ENCODE assay signal across 17 cellular contexts in the genomic region with DNA sequence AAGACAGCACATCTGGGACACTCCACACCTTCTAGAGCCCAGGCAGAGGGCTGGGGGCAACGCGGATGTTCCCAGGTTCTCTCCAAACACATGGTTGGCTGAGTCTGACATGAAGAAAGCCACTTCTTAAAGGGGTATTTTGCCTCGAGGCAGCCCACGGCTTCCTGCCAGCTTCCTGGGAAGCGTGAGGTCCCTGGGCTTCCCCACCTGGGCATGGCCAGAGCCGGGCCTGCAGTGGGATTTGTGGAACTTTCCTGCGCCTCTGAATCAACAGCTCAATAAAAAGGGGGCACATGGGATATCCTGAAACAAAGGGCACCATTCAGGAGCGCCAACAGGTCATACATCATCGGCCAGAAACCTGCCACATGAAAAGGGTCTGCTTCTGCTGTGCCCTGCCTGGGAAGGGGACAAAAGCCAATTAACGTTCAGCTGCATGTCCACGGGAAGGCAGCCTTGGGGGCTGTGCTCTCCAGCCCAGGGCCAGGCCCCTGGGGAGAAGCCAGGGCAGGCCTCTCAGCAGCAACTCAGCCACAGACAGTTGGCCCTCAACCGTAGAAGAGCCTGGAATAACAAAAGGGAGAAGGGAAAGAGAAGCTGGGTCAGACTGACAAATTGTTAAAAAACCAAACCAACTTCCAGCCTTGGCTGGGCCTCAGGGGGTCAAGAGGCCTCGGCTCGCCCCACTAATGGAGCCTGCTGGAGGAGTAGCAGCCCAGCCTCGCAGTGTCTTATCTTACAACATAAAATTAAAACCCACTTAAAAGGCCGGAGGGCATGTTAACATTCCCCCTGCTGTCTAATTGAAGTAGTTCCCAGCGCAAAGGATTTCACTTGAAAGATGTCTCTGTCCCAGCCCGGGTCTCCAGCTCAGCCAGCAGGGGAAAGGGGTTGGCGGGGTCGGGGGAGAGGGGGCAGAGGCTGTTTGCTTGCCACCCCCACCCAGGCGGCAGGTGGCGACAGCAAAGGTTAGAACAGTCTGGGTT. TPM values are rescaled to one million over a fixed set of nuclear protein-coding genes. Genes with fewer than 3 reads are reported as not detected.
A peak's percentile ranks its signal among the peaks of the same experiment; 100 is the strongest.
DNase-seq lines count a peak whose midpoint lies in the region; ATAC-seq and TF ChIP-seq lines count a peak whose summit lies in the region.
"Had no signal": no experiment of that assay in that cellular context is flagged by ENCODE, and none has a peak within 500 bp of the region (broad histone marks: within the 10 kb centered on the region; RNA-seq: fewer than 3 reads in every experiment).

No MANE protein-coding gene starts in this region.

- no peak overlapping the region for H3K27ac Mint-ChIP-seq in CD14-positive monocyte
- no peak overlapping the region for H3K27ac Mint-ChIP-seq in activated T-cell treated with anti-CD3 and anti-CD28 coated beads, Interleukin-2, amount 50 U/mL, for 72 hours
- H3K27ac Mint-ChIP-seq: activated naive CD8-positive, alpha-beta T cell; stimulated activated effector memory CD8-positive, alpha-beta T cell treated with anti-CD3 and anti-CD28 coated beads, Interleukin-12 subunit alpha, Interleukin-12 subunit beta, amount 100 ng/mL, for 72 hours had no signal

- H3K9me3 ChIP-seq in WERI-Rb-1 (ENCODE audit: severe bottlenecking), result no peaks in the 10 kb centered on the region
- H3K9me3 ChIP-seq in mesenchymal stem cell (ENCODE audit: control insufficient read depth, low read length), result no peaks in the 10 kb centered on the region
- H3K9me3 ChIP-seq: psoas muscle had no signal

- no peak overlapping the region for H2AK5ac ChIP-seq in mesenchymal stem cell (ENCODE audit: low read length, severe bottlenecking)

- no peak overlapping the region for H2BK5ac ChIP-seq in mesenchymal stem cell (ENCODE audit: low read depth, low read length, poor library complexity, severe bottlenecking)

- no peak overlapping the region for H2BK15ac ChIP-seq in mesenchymal stem cell (ENCODE audit: low read depth, poor library complexity, severe bottlenecking)

- H3K36me3 Mint-ChIP-seq in CD14-positive monocyte, result no peaks in the 10 kb centered on the region
- no peaks in the 10 kb centered on the region for H3K36me3 Mint-ChIP-seq in activated T-cell treated with anti-CD3 and anti-CD28 coated beads, Interleukin-2, amount 50 U/mL, for 72 hours (ENCODE audit: insufficient read depth in 2 of 2)
- H3K36me3 Mint-ChIP-seq: activated naive CD8-positive, alpha-beta T cell; stimulated activated effector memory CD8-positive, alpha-beta T cell treated with anti-CD3 and anti-CD28 coated beads, Interleukin-12 subunit alpha, Interleukin-12 subunit beta, amount 100 ng/mL, for 72 hours had no signal

- peak overlapping the region in 1 of 2 experiments; percentile 32 for H3K23ac ChIP-seq in mesenchymal stem cell (ENCODE audit: low read length in 2 of 2)

- H3K27ac ChIP-seq in WERI-Rb-1 (no peak overlapping the region), mesenchymal stem cell (ENCODE audit: low read length, poor library complexity, severe bottlenecking) (no peak overlapping the region)
- H3K27ac ChIP-seq: psoas muscle had no signal

- no peak overlapping the region for H3K4me2 ChIP-seq in mesenchymal stem cell (ENCODE audit: low read length, poor library complexity, severe bottlenecking)

- H3K4me3 Mint-ChIP-seq in CD14-positive monocyte, result no peak overlapping the region
- H3K4me3 Mint-ChIP-seq in activated T-cell treated with anti-CD3 and anti-CD28 coated beads, Interleukin-2, amount 50 U/mL, for 72 hours, result no peak overlapping the region
- H3K4me3 Mint-ChIP-seq: activated naive CD8-positive, alpha-beta T cell; stimulated activated effector memory CD8-positive, alpha-beta T cell treated with anti-CD3 and anti-CD28 coated beads, Interleukin-12 subunit alpha, Interleukin-12 subunit beta, amount 100 ng/mL, for 72 hours had no signal

- H3K9me3 Mint-ChIP-seq in CD14-positive monocyte, result peaks cover 0 to under 1% (median 0%) of the 10 kb centered on the region in 7 donors
- H3K9me3 Mint-ChIP-seq in activated T-cell treated with anti-CD3 and anti-CD28 coated beads, Interleukin-2, amount 50 U/mL, for 72 hours, result no peaks in the 10 kb centered on the region
- H3K9me3 Mint-ChIP-seq: stimulated activated effector memory CD8-positive, alpha-beta T cell treated with anti-CD3 and anti-CD28 coated beads, Interleukin-12 subunit alpha, Interleukin-12 subunit beta, amount 100 ng/mL, for 72 hours had no signal

- H4K91ac ChIP-seq in mesenchymal stem cell (ENCODE audit: low read length), result no peak overlapping the region

- WGBS in mesenchymal stem cell, result 37% methylated on average over 20 of the region's 22 CpGs

- no peak overlapping the region for H2BK120ac ChIP-seq in mesenchymal stem cell (ENCODE audit: low read depth, low read length)

- H3K27me3 ChIP-seq in H7 (ENCODE audit: control insufficient read depth, insufficient read depth, low read length) (no peaks in the 10 kb centered on the region), WERI-Rb-1 (ENCODE audit: insufficient read depth, low read depth, severe bottlenecking) (no peaks in the 10 kb centered on the region), mesenchymal stem cell (ENCODE audit: control insufficient read depth in 1 of 2, insufficient read depth in 1 of 2, low read length in 2 of 2) (peaks cover 8 to 16% of the 10 kb centered on the region in 2 experiments)

- H3K9ac ChIP-seq in mesenchymal stem cell (ENCODE audit: low read length), result no peak overlapping the region

- no peaks in the 10 kb centered on the region for H3K79me1 ChIP-seq in mesenchymal stem cell (replicated peaks; ENCODE audit: low read length, poor library complexity, severe bottlenecking)

- TF ChIP-seq CTCF in AG09309 (IDR thresholded peaks at IDR 0.05; ENCODE audit: control insufficient read depth, insufficient read depth, low read depth, low read length, missing control alignments) (peak; percentile 0), WERI-Rb-1 (IDR thresholded peaks at IDR 0.05; ENCODE audit: low read depth, low read length) (no peak), CD14-positive monocyte (IDR thresholded peaks at IDR 0.05) (no peak)

- no peak overlapping the region for H2BK12ac ChIP-seq in mesenchymal stem cell (ENCODE audit: low read length in 2 of 2)

- peaks cover 4 to 15% (median 8%) of the 10 kb centered on the region in 3 donors for H3K27me3 Mint-ChIP-seq in CD14-positive monocyte (ENCODE audit: low read depth in 3 of 3)
- H3K27me3 Mint-ChIP-seq in activated T-cell treated with anti-CD3 and anti-CD28 coated beads, Interleukin-2, amount 50 U/mL, for 72 hours (ENCODE audit: low read depth), result peaks cover 7% of the 10 kb centered on the region
- H3K27me3 Mint-ChIP-seq: activated naive CD8-positive, alpha-beta T cell had no signal

- no peak overlapping the region for H3K4me3 ChIP-seq in AG09309 (ENCODE audit: control insufficient read depth, low read depth, low read length)
- H3K4me3 ChIP-seq in H7 (ENCODE audit: insufficient read depth, low read depth, low read length), result no peak overlapping the region
- no peak overlapping the region for H3K4me3 ChIP-seq in WERI-Rb-1 (ENCODE audit: low read depth, low read length)
- no peak overlapping the region for H3K4me3 ChIP-seq in mesenchymal stem cell (ENCODE audit: insufficient read depth in 1 of 2, low read depth in 1 of 2, low read length in 2 of 2)
- H3K4me3 ChIP-seq: psoas muscle had no signal

- intact Hi-C loops in CD14-positive monocyte (cut with micrococcal nuclease), result no loop called here

- H3K36me3 ChIP-seq in H7 (replicated peaks; ENCODE audit: control insufficient read depth, insufficient read depth, low read length) (no peaks in the 10 kb centered on the region), WERI-Rb-1 (no peaks in the 10 kb centered on the region), mesenchymal stem cell (ENCODE audit: control insufficient read depth in 1 of 2, insufficient read depth in 2 of 2, low read depth in 1 of 2, low read length in 2 of 2) (no peaks in the 10 kb centered on the region)

- DNase-seq in AG09309 (ENCODE audit: low read depth), result no peak
- DNase-seq in H7, result peak; percentile 67
- peak; percentile 10 for DNase-seq in WERI-Rb-1
- peak; percentile 61 for DNase-seq in mesenchymal stem cell
- DNase-seq in CD14-positive monocyte (ENCODE audit: low spot score), result no peak
- DNase-seq in activated T-cell treated with anti-CD3 and anti-CD28 coated beads, Interleukin-2, amount 50 U/mL, for 72 hours, result no peak
- DNase-seq: cerebellar nuclear complex; NCI-H774; psoas muscle; Right ventricle myocardium superior; stimulated activated CD4-positive, alpha-beta T cell treated with anti-CD3 and anti-CD28 coated beads, Interleukin-2, amount 100 ng/mL, for 48 hours had no signal

- no peak for ATAC-seq in HG03457 (IDR thresholded peaks at IDR 0.05; ENCODE audit: unreplicated experiment)
- no peak for ATAC-seq in HG02852 (IDR thresholded peaks at IDR 0.05; ENCODE audit: unreplicated experiment)
- ATAC-seq in activated T-cell treated with anti-CD3 and anti-CD28 coated beads, Interleukin-2, amount 50 U/mL, for 72 hours (replicated peaks in 1 of 2), result no peak
- ATAC-seq: HCT116; psoas muscle; stimulated activated effector memory CD8-positive, alpha-beta T cell treated with anti-CD3 and anti-CD28 coated beads, Interleukin-12 subunit alpha, Interleukin-12 subunit beta, amount 100 ng/mL, for 72 hours had no signal

- H4K8ac ChIP-seq in mesenchymal stem cell (ENCODE audit: low read length), result no peak overlapping the region

- peaks cover 5% of the 10 kb centered on the region for H3K4me1 ChIP-seq in mesenchymal stem cell (ENCODE audit: control insufficient read depth, insufficient read depth, low read depth, low read length)
- H3K4me1 ChIP-seq: psoas muscle had no signal

- no peak overlapping the region for H3K18ac ChIP-seq in mesenchymal stem cell (ENCODE audit: low read depth in 1 of 2, low read length in 2 of 2)

- H2AFZ ChIP-seq in mesenchymal stem cell (ENCODE audit: low read depth, low read length), result no peak overlapping the region

- H3K4me1 Mint-ChIP-seq in CD14-positive monocyte, result no peaks in the 10 kb centered on the region
- H3K4me1 Mint-ChIP-seq in activated T-cell treated with anti-CD3 and anti-CD28 coated beads, Interleukin-2, amount 50 U/mL, for 72 hours (ENCODE audit: low read depth), result no peaks in the 10 kb centered on the region
- H3K4me1 Mint-ChIP-seq: stimulated activated effector memory CD8-positive, alpha-beta T cell treated with anti-CD3 and anti-CD28 coated beads, Interleukin-12 subunit alpha, Interleukin-12 subunit beta, amount 100 ng/mL, for 72 hours had no signal

- no peak overlapping the region for H3K4ac ChIP-seq in mesenchymal stem cell (ENCODE audit: low read depth in 1 of 2, low read length in 2 of 2)

- H3K14ac ChIP-seq in mesenchymal stem cell (ENCODE audit: low read length in 2 of 2), result no peak overlapping the region

RNA-seq across cellular contexts. Expression of a gene that starts 34.2 kb away (rescaled TPM):
- total RNA-seq in H7 (2014; rRNA removed; shearing (Covaris generic)), result not detected in 2 replicates
- polyA plus RNA-seq in mesenchymal stem cell (2013, experiment 1 of 2), result not detected
- polyA plus RNA-seq in mesenchymal stem cell (2013, experiment 2 of 2), result not detected
- not detected for polyA plus RNA-seq in CD14-positive monocyte
- not detected for total RNA-seq in activated T-cell treated with anti-CD3 and anti-CD28 coated beads, Interleukin-2, amount 50 U/mL, for 72 hours
- total RNA-seq: HT-29, Right ventricle myocardium superior had no signal
- polyA plus RNA-seq: psoas muscle had no signal

Comparison
In these comparisons a context has a peak if more than half of its experiments do, and no peak if none do; other contexts are left out.
1. DNase-seq: peak in H7 (single experiment), WERI-Rb-1 (single experiment) and mesenchymal stem cell (single experiment); none in AG09309 (single experiment), CD14-positive monocyte (single experiment) and activated T-cell treated with anti-CD3 and anti-CD28 coated beads, Interleukin-2, amount 50 U/mL, for 72 hours (0 of 2).